In genomic region chr1:182120411-182121258, GRCh38 we compare ENCODE assay signal across 10 cellular contexts. TPM values are rescaled to one million over a fixed set of nuclear protein-coding genes. Genes with fewer than 3 reads are reported as not detected.
DNase-seq lines count a peak whose midpoint lies in the region; ATAC-seq, FAIRE-seq and TF ChIP-seq lines count a peak whose summit lies in the region.
"Had no signal": no experiment of that assay in that cellular context is flagged by ENCODE, and none has a peak within 500 bp of the region (broad histone marks: within the 10 kb centered on the region; RNA-seq: fewer than 3 reads in every experiment).

No MANE protein-coding gene starts in this region.

- peak overlapping the region; percentile 59 to 95 (median 83) for H3K27ac ChIP-seq in dorsolateral prefrontal cortex

- no peaks in the 10 kb centered on the region for H3K4me1 ChIP-seq in mucosa of descending colon (ENCODE audit: low read depth)

- no peak for FAIRE-seq in GM19239 (lab: Jason Lieb, UNC)

- no peaks in the 10 kb centered on the region for H3K36me3 ChIP-seq in mucosa of descending colon (ENCODE audit: low read depth)

- TF ChIP-seq CTCF in dorsolateral prefrontal cortex (IDR thresholded peaks at IDR 0.05 in 54 of 56, conservative IDR thresholded peaks at IDR 0.05 in 2 of 56; ENCODE audit: low read depth in 1 of 56, partially characterized antibody in 56 of 56) (peak in 9 of 56 donors; percentile 8 to 37 (median 13)), mucosa of descending colon (IDR thresholded peaks at IDR 0.05) (no peak)

- in situ Hi-C loops in ACHN (cut with HindIII; ENCODE audit: low pct_ligation_motif_present, low pct_unique_long_range_greater_than_20kb, low sequenced_read_pairs): no loop called here

- H3K4me3 ChIP-seq in dorsolateral prefrontal cortex (peak overlapping the region in 6 of 59 donors; percentile 0 to 36 (median 16)), mucosa of descending colon (no peak overlapping the region)

- ATAC-seq in mucosa of descending colon: peak; percentile 89

- intact Hi-C loops in dorsolateral prefrontal cortex (cut with DNase I): loop anchor here in 1 of 2 donors (2.0 kb wide), 1 partner anchor 22 kb away; no protein-coding TSS in a partner anchor
- intact Hi-C loops in mucosa of descending colon (cut with DNase I, micrococcal nuclease): no loop called here

- no peaks in the 10 kb centered on the region for H3K9me3 ChIP-seq in mucosa of descending colon

- DNase-seq in ACHN (peak; percentile 90), NCI-H2029 treated with DMSO at 0.1 percent for 48 hours (lab: John Stamatoyannopoulos, UW) (peak; percentile 32), dorsolateral prefrontal cortex (peak; percentile 48 to 81 (median 77)), mucosa of descending colon (peak; percentile 54 to 58 (median 55)), LoVo (ENCODE audit: low spot score) (no peak), NCI-H446 (lab: John Stamatoyannopoulos, UW) (no peak), GM19239 (ENCODE audit: insufficient read length, low spot score) (no peak), GM19240 (ENCODE audit: insufficient read length, low spot score) (no peak)
- DNase-seq: stimulated activated CD8-positive, alpha-beta memory T cell treated with anti-CD3 and anti-CD28 coated beads, Interleukin-4, amount 100 ng/mL, for 48 hours had no signal

- no peaks in the 10 kb centered on the region for H3K27me3 ChIP-seq in dorsolateral prefrontal cortex

RNA-seq across cellular contexts. Expression of gene ZNF648, which starts 59.1 kb away (rescaled TPM):
- total RNA-seq in dorsolateral prefrontal cortex: under 1 TPM in 117 of 120 experiments, not detected in 3; 0.11 to 0.98 (median 0.41) TPM
- total RNA-seq in mucosa of descending colon: under 1 TPM in 1 of 3 donors, not detected in 2; 0.07 TPM
- total RNA-seq: CD8-positive, alpha-beta memory T cell had no signal

Comparison
In these comparisons a context has a peak if more than half of its experiments do, and no peak if none do; other contexts are left out.
1. DNase-seq: peak in ACHN (single experiment), NCI-H2029 treated with DMSO at 0.1 percent for 48 hours (single experiment), dorsolateral prefrontal cortex (10 of 10) and mucosa of descending colon (3 of 3); none in LoVo (single experiment), NCI-H446 (0 of 2), GM19239 (single experiment) and GM19240 (single experiment).